ENCODE assay signal across 3 cellular contexts in genomic region chr6:17440811-17441210, GRCh38. TPM values are rescaled to one million over a fixed set of nuclear protein-coding genes. Genes with fewer than 3 reads are reported as not detected.
"Had no signal": no experiment of that assay in that cellular context is flagged by ENCODE, and none has a peak within 500 bp of the region (broad histone marks: within the 10 kb centered on the region; RNA-seq: fewer than 3 reads in every experiment).

No MANE protein-coding gene starts in this region.

RNA-seq across cellular contexts. Expression of gene CAP2, which starts 47.4 kb away (rescaled TPM):
- total RNA-seq: naive thymus-derived CD8-positive, alpha-beta T cell; natural killer cell; natural killer cell treated with Interleukin-12 subunit alpha and Interleukin-12 subunit beta and Interleukin-15 and Interleukin-18, amount 100 ng/mL, for 72 hours had no signal
- polyA plus RNA-seq: naive thymus-derived CD8-positive, alpha-beta T cell had no signal
